In the genomic region with DNA sequence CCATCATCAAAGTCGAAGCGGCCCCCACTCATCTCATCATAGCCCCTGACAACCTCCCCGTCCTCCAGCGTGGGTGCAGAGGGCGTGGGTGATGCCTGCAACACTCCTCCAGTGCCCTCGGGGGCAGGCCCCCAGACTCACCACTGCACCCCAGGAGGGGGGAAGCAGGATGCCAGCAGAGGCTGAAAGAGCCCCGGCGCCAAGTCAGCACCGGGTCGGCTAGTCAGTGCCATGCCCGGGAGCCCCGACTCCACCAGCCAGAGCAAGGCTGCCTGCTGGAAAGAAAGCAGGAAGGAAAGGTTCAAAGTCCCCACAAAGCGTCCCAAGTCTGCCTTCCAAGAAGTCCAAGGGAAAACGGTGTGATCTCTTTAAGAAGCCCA, we compare ENCODE assay signal across 10 cellular contexts. TPM values are rescaled to one million over a fixed set of nuclear protein-coding genes. Genes with fewer than 3 reads are reported as not detected.
DNase-seq lines count a peak whose midpoint lies in the region; ATAC-seq and TF ChIP-seq lines count a peak whose summit lies in the region.
"Had no signal": no experiment of that assay in that cellular context is flagged by ENCODE, and none has a peak within 500 bp of the region (broad histone marks: within the 10 kb centered on the region; RNA-seq: fewer than 3 reads in every experiment).

No MANE protein-coding gene starts in this region.

- H3K27ac ChIP-seq in heart left ventricle (peak overlapping the region; percentile 72 to 97 (median 92)), neural cell (ENCODE audit: low read length) (no peak overlapping the region), aorta (ENCODE audit: low read depth in 1 of 2, low read length in 2 of 2) (peak overlapping the region; percentile 63 to 80)

- no peaks in the 10 kb centered on the region for H3F3A ChIP-seq in neural cell (ENCODE audit: insufficient read depth, low read length, poor library complexity, severe bottlenecking)

- WGBS in heart left ventricle, 4 donors: 8 to 15% (median 11%) methylated on average over 10 to 14 of the region's 14 CpGs
- WGBS in aorta, 2 donors: 3% methylated on average over 14 of the region's 14 CpGs

- H3K4me2 ChIP-seq in neural cell (ENCODE audit: low read length): no peak overlapping the region

- intact Hi-C loops in heart left ventricle (cut with DNase I): loop anchor here in 5 of 10 donors (1.0 to 5.0 kb wide), 4 partner anchors 20 to 70 kb away; no protein-coding TSS in a partner anchor
- intact Hi-C loops in Right ventricle myocardium inferior (cut with DNase I): loop anchor here (2.0 kb wide), 1 partner anchor 48 kb away; no protein-coding TSS in a partner anchor
- intact Hi-C loops in aorta (cut with DNase I): loop anchor here (2.0 to 10.0 kb wide), 4 partner anchors 34 to 1648 kb away; a partner anchor contains a TSS

- no peak for TF ChIP-seq RAD21 in neural cell (conservative IDR thresholded peaks at IDR 0.05)

- no peak for TF ChIP-seq POLR2A in heart left ventricle (IDR thresholded peaks at IDR 0.05)

- H3K9me3 ChIP-seq in heart left ventricle (no peaks in the 10 kb centered on the region), neural cell (ENCODE audit: low read length) (no peaks in the 10 kb centered on the region), aorta (ENCODE audit: control insufficient read depth, low read length) (no peaks in the 10 kb centered on the region)

- no peak overlapping the region for H2AFZ ChIP-seq in neural cell (ENCODE audit: low read depth, low read length)

- no peak for TF ChIP-seq EP300 in neural cell (conservative IDR thresholded peaks at IDR 0.05; ENCODE audit: poor library complexity, severe bottlenecking)

- H3K4me1 ChIP-seq in heart left ventricle (peaks cover 0 to 39% (median 24%) of the 10 kb centered on the region in 12 donors), aorta (ENCODE audit: control insufficient read depth in 1 of 2, insufficient read depth in 2 of 2, low read length in 2 of 2) (peaks cover 0 to 4% of the 10 kb centered on the region in 2 donors)

- H3K9ac ChIP-seq in neural cell (ENCODE audit: low read length): no peak overlapping the region

- no peaks in the 10 kb centered on the region for H3K9me2 ChIP-seq in neural cell (ENCODE audit: insufficient read depth, low read length)

- no peak for TF ChIP-seq CTCF in heart left ventricle (IDR thresholded peaks at IDR 0.05)
- no peak for TF ChIP-seq CTCF in fibroblast of mammary gland (conservative IDR thresholded peaks at IDR 0.05; ENCODE audit: control insufficient read depth, insufficient read depth, low read depth, low read length)
- no peak for TF ChIP-seq CTCF in neural cell (IDR thresholded peaks at IDR 0.05; ENCODE audit: poor library complexity, severe bottlenecking)

- H3K36me3 ChIP-seq in heart left ventricle (peaks cover 0 to 2% (median 0%) of the 10 kb centered on the region in 9 donors), neural cell (ENCODE audit: insufficient read depth, low read length) (no peaks in the 10 kb centered on the region), aorta (ENCODE audit: control insufficient read depth in 1 of 2, insufficient read depth in 2 of 2, low read length in 1 of 2) (no peaks in the 10 kb centered on the region)

- H3K27me3 ChIP-seq in heart left ventricle: peaks cover 0 to 21% (median 0%) of the 10 kb centered on the region in 9 donors
- H3K27me3 ChIP-seq in neural cell (ENCODE audit: insufficient read depth, low read depth, low read length): peaks cover 10% of the 10 kb centered on the region
- H3K27me3 ChIP-seq in aorta (ENCODE audit: control insufficient read depth in 1 of 2, insufficient read depth in 2 of 2, low read length in 1 of 2): no peaks in the 10 kb centered on the region

- no peaks in the 10 kb centered on the region for H3K79me2 ChIP-seq in neural cell (replicated peaks; ENCODE audit: insufficient read depth, low read length)

- H3K4me3 ChIP-seq in heart left ventricle (peak overlapping the region; percentile 46 to 87 (median 65)), fibroblast of mammary gland (ENCODE audit: control insufficient read depth, low read depth, low read length) (peak overlapping the region; percentile 40), neural cell (ENCODE audit: low read length) (peak overlapping the region; percentile 46), aorta (ENCODE audit: low read length in 2 of 2) (peak overlapping the region; percentile 68 to 81)

- no peaks in the 10 kb centered on the region for H4K20me1 ChIP-seq in neural cell (ENCODE audit: insufficient read depth)

- no peak for DNase-seq in heart left ventricle
- no peak for DNase-seq in Right ventricle myocardium inferior (ENCODE audit: missing footprints)
- no peak for DNase-seq in fibroblast of mammary gland (ENCODE audit: low read depth)
- DNase-seq in aorta: peak; percentile 48 to 71
- no peak for DNase-seq in globus pallidus (ENCODE audit: low spot score)
- DNase-seq in NCI-H510A (lab: John Stamatoyannopoulos, UW): no peak
- DNase-seq: activated CD8-positive, alpha-beta memory T cell treated with anti-CD3 and anti-CD28 coated beads, Interleukin-2, amount 10 ng/mL, durations not matched to agents 7 days and 5 days; CD4-positive, alpha-beta T cell had no signal

- ATAC-seq in heart left ventricle (peak in 3 of 4 donors; percentile 1 to 3 (median 2)), Right ventricle myocardium inferior (no peak), aorta (ENCODE audit: low FRiP score) (peak; percentile 4), HG03378 (IDR thresholded peaks at IDR 0.05; ENCODE audit: unreplicated experiment) (no peak)

TF ChIP-seq in neural cell, 6 proteins besides CTCF, POLR2A, EP300 and RAD21:
- TF ChIP-seq POLR2AphosphoS5 (IDR thresholded peaks at IDR 0.05) (no peak), EZH2 (IDR thresholded peaks at IDR 0.05; ENCODE audit: borderline replicate concordance, insufficient read depth, low read length, poor library complexity, severe bottlenecking) (no peak), MXI1 (conservative IDR thresholded peaks at IDR 0.05; ENCODE audit: poor library complexity, severe bottlenecking) (no peak), SMC3 (conservative IDR thresholded peaks at IDR 0.05; ENCODE audit: poor library complexity) (no peak), TAF1 (IDR thresholded peaks at IDR 0.05; ENCODE audit: low read depth) (no peak)
- TF ChIP-seq, protein P1, sequence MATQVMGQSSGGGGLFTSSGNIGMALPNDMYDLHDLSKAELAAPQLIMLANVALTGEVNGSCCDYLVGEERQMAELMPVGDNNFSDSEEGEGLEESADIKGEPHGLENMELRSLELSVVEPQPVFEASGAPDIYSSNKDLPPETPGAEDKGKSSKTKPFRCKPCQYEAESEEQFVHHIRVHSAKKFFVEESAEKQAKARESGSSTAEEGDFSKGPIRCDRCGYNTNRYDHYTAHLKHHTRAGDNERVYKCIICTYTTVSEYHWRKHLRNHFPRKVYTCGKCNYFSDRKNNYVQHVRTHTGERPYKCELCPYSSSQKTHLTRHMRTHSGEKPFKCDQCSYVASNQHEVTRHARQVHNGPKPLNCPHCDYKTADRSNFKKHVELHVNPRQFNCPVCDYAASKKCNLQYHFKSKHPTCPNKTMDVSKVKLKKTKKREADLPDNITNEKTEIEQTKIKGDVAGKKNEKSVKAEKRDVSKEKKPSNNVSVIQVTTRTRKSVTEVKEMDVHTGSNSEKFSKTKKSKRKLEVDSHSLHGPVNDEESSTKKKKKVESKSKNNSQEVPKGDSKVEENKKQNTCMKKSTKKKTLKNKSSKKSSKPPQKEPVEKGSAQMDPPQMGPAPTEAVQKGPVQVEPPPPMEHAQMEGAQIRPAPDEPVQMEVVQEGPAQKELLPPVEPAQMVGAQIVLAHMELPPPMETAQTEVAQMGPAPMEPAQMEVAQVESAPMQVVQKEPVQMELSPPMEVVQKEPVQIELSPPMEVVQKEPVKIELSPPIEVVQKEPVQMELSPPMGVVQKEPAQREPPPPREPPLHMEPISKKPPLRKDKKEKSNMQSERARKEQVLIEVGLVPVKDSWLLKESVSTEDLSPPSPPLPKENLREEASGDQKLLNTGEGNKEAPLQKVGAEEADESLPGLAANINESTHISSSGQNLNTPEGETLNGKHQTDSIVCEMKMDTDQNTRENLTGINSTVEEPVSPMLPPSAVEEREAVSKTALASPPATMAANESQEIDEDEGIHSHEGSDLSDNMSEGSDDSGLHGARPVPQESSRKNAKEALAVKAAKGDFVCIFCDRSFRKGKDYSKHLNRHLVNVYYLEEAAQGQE (IDR thresholded peaks at IDR 0.05; ENCODE audit: borderline replicate concordance): no peak
TF ChIP-seq in neural cell: peak in this region for 0.

RNA-seq across cellular contexts. Expression of a gene that starts 0.3 kb away (rescaled TPM):
- total RNA-seq in heart left ventricle (100 to 1,000 TPM in 8 of 9 donors, 10 to 100 TPM in 1; 99.5 to 219 (median 166) TPM), Right ventricle myocardium inferior (197 TPM), aorta (100 to 1,000 TPM in 1 of 2 donors, 10 to 100 TPM in 1; 63.3 to 140 TPM)
- polyA plus RNA-seq in heart left ventricle (100 to 1,000 TPM; 129 to 144 TPM), neural cell (not detected in 2 replicates), aorta (10 to 100 TPM; 12.8 to 19.4 TPM)
- not detected in 2 replicates for polyA minus RNA-seq in neural cell
- total RNA-seq: activated CD8-positive, alpha-beta memory T cell treated with anti-CD3 and anti-CD28 coated beads, Interleukin-2, amount 10 ng/mL, durations not matched to agents 7 days and 5 days; CD4-positive, alpha-beta T cell had no signal

RNA-seq across cellular contexts. Expression of a gene that starts 23.9 kb away (rescaled TPM):
- 10 to 100 TPM; 20.6 to 39.0 (median 34.1) TPM for total RNA-seq in heart left ventricle
- polyA plus RNA-seq in heart left ventricle: 10 to 100 TPM; 11.9 to 35.6 TPM
- total RNA-seq in Right ventricle myocardium inferior: 32.1 TPM
- 43.9 and 51.0 TPM in 2 replicates for polyA plus RNA-seq in neural cell
- 52.6 and 63.6 TPM in 2 replicates for polyA minus RNA-seq in neural cell
- 10 to 100 TPM; 26.7 to 34.2 TPM for total RNA-seq in aorta
- 10 to 100 TPM; 29.2 to 54.1 TPM for polyA plus RNA-seq in aorta

Comparison
In these comparisons a context has a peak if more than half of its experiments do, and no peak if none do; other contexts are left out.
1. ATAC-seq: peak in heart left ventricle (3 of 4) and aorta (single experiment); none in Right ventricle myocardium inferior (single experiment) and HG03378 (single experiment).
2. DNase-seq: peak in aorta (2 of 2); none in heart left ventricle (0 of 5), Right ventricle myocardium inferior (single experiment), fibroblast of mammary gland (single experiment), globus pallidus (single experiment) and NCI-H510A (single experiment).
3. Peak in every context shown above with its lines, with median percentiles within 50 percentile points of each other: H3K4me3 ChIP-seq.